8 cellular contexts compared by ENCODE assay signal in genomic region chr2:226791487-226792081, GRCh38. TPM values are rescaled to one million over a fixed set of nuclear protein-coding genes. Genes with fewer than 3 reads are reported as not detected.
DNase-seq lines count a peak whose midpoint lies in the region; ATAC-seq and TF ChIP-seq lines count a peak whose summit lies in the region.

No MANE protein-coding gene starts in this region.

- peak; percentile 99 for ATAC-seq in HG03139 (IDR thresholded peaks at IDR 0.05; ENCODE audit: unreplicated experiment)

- TF ChIP-seq POLR2A in GM18951 (IDR thresholded peaks at IDR 0.05; ENCODE audit: extremely low read depth, insufficient read depth, insufficient read length): peak; percentile 69

- DNase-seq in AG20443 (ENCODE audit: low spot score) (peak; percentile 98), NCI-H2227 treated with DMSO at 0.1 percent for 48 hours (lab: John Stamatoyannopoulos, UW) (peak; percentile 87), cerebellum (ENCODE audit: low spot score) (peak; percentile 98), kidney glomerular epithelial cell (lab: John Stamatoyannopoulos, UW) (peak; percentile 63)
- DNase-seq in activated CD4-positive, CD25-positive, alpha-beta regulatory T cell treated with anti-CD3 and anti-CD28 coated beads, Interleukin-2, amount 50 U/mL, for 72 hours: peak; percentile 94
- DNase-seq in stimulated activated CD4-positive, alpha-beta T cell treated with anti-CD3 and anti-CD28 coated beads, Interleukin-1b, Interleukin-23, amount 100 ng/mL, for 24 hours (ENCODE audit: low read depth in 4 of 4, low spot score in 1 of 4): peak; percentile 83 to 88 (median 85)

- in situ Hi-C loops in GM18951 (cut with MboI; ENCODE audit: low sequenced_read_pairs, unreplicated experiment): no loop called here

RNA-seq across cellular contexts. Expression of gene IRS1, which starts 8.0 kb away (rescaled TPM):
- total RNA-seq in cerebellum: 12.2 TPM

RNA-seq across cellular contexts. Expression of gene RHBDD1, which starts 44.3 kb away (rescaled TPM):
- 70.5 TPM for total RNA-seq in cerebellum

Comparison
In these comparisons a context has a peak if more than half of its experiments do, and no peak if none do; other contexts are left out.
1. Peak in every context shown above with its lines: DNase-seq and ATAC-seq.